ENCODE assay signal across 15 cellular contexts in genomic region chr15:55230051-55230670, GRCh38. TPM values are rescaled to one million over a fixed set of nuclear protein-coding genes. Genes with fewer than 3 reads are reported as not detected.
DNase-seq lines count a peak whose midpoint lies in the region; ATAC-seq and TF ChIP-seq lines count a peak whose summit lies in the region.
"Had no signal": no experiment of that assay in that cellular context is flagged by ENCODE, and none has a peak within 500 bp of the region (broad histone marks: within the 10 kb centered on the region; RNA-seq: fewer than 3 reads in every experiment).

No MANE protein-coding gene starts in this region.

- H3K4me3 ChIP-seq in astrocyte of the spinal cord (ENCODE audit: low read depth, low read length): no peak overlapping the region
- H3K4me3 ChIP-seq: gastrocnemius medialis, right atrium auricular region had no signal

- POLR2A ChIA-PET in CD4-positive, alpha-beta T cell (lab: Charles Lee): no interaction called here

- H3K4me3 Mint-ChIP-seq in CD4-positive, alpha-beta T cell: peak overlapping the region; percentile 17
- H3K4me3 Mint-ChIP-seq in memory B cell: no peak overlapping the region
- H3K4me3 Mint-ChIP-seq in nephron progenitor cell: no peak overlapping the region

- DNase-seq in CD4-positive, alpha-beta T cell: no peak
- DNase-seq in astrocyte of the spinal cord (ENCODE audit: low read depth, low spot score): peak; percentile 29
- DNase-seq in memory B cell (ENCODE audit: low spot score in 2 of 2): no peak
- DNase-seq in nephron progenitor cell: no peak
- DNase-seq in amygdala (lab: John Stamatoyannopoulos, UW): no peak
- DNase-seq: activated CD8-positive, alpha-beta memory T cell treated with anti-CD3 and anti-CD28 coated beads, Interleukin-2, amount 50 U/mL, for 4 hours; amniotic stem cell; C1 segment of cervical spinal cord; gastrocnemius medialis; NCI-H2081 treated with DMSO at 0.1 percent for 48 hours had no signal

- in situ Hi-C loops in astrocyte of the spinal cord (cut with HindIII; ENCODE audit: low sequenced_read_pairs): no loop called here

- no peak overlapping the region for H3K27ac ChIP-seq in CD4-positive, alpha-beta T cell (ENCODE audit: low read depth, low read length)
- H3K27ac ChIP-seq: gastrocnemius medialis, HL-60, right atrium auricular region had no signal

- no peaks in the 10 kb centered on the region for H3K9me3 ChIP-seq in CD4-positive, alpha-beta T cell (ENCODE audit: control insufficient read depth, low read length)
- H3K9me3 ChIP-seq: gastrocnemius medialis, right atrium auricular region had no signal

- no peaks in the 10 kb centered on the region for H3K9me3 Mint-ChIP-seq in CD4-positive, alpha-beta T cell
- H3K9me3 Mint-ChIP-seq in memory B cell (no peaks in the 10 kb centered on the region), nephron progenitor cell (no peaks in the 10 kb centered on the region)

- H3K36me3 Mint-ChIP-seq in CD4-positive, alpha-beta T cell (ENCODE audit: low read depth): peaks cover 62% of the 10 kb centered on the region
- H3K36me3 Mint-ChIP-seq in memory B cell (peaks cover 8% of the 10 kb centered on the region), nephron progenitor cell (ENCODE audit: low read depth) (no peaks in the 10 kb centered on the region)

- intact Hi-C loops in CD4-positive, alpha-beta T cell (cut with DNase I, micrococcal nuclease): no loop called here

- H3K27me3 Mint-ChIP-seq in CD4-positive, alpha-beta T cell: no peaks in the 10 kb centered on the region
- no peaks in the 10 kb centered on the region for H3K27me3 Mint-ChIP-seq in memory B cell
- no peaks in the 10 kb centered on the region for H3K27me3 Mint-ChIP-seq in nephron progenitor cell (ENCODE audit: low read depth, poor library complexity)

- peak overlapping the region; percentile 22 for H3K27ac Mint-ChIP-seq in CD4-positive, alpha-beta T cell
- H3K27ac Mint-ChIP-seq in memory B cell (peak overlapping the region; percentile 45), nephron progenitor cell (no peak overlapping the region)

- no peaks in the 10 kb centered on the region for H3K27me3 ChIP-seq in CD4-positive, alpha-beta T cell (ENCODE audit: control insufficient read depth, insufficient read depth, low read length)
- H3K27me3 ChIP-seq: gastrocnemius medialis, right atrium auricular region had no signal

- TF ChIP-seq CTCF in CD4-positive, alpha-beta T cell (IDR thresholded peaks at IDR 0.05): no peak
- TF ChIP-seq CTCF in astrocyte of the spinal cord (IDR thresholded peaks at IDR 0.05; ENCODE audit: low read depth, low read length) (no peak), nephron progenitor cell (IDR thresholded peaks at IDR 0.05) (no peak)

- CTCF ChIA-PET in CD4-positive, alpha-beta T cell (lab: Charles Lee): no interaction called here

- peaks cover 26% of the 10 kb centered on the region for H3K4me1 Mint-ChIP-seq in CD4-positive, alpha-beta T cell (ENCODE audit: low read depth)
- no peaks in the 10 kb centered on the region for H3K4me1 Mint-ChIP-seq in memory B cell
- H3K4me1 Mint-ChIP-seq in nephron progenitor cell: no peaks in the 10 kb centered on the region

- no peak for ATAC-seq in CD4-positive, alpha-beta T cell (ENCODE audit: poor library complexity)
- ATAC-seq in HG03432 (IDR thresholded peaks at IDR 0.05; ENCODE audit: unreplicated experiment) (peak; percentile 60), memory B cell (ENCODE audit: low read depth) (no peak), GM19351 (IDR thresholded peaks at IDR 0.05; ENCODE audit: unreplicated experiment) (no peak), HG03039 (IDR thresholded peaks at IDR 0.05; ENCODE audit: unreplicated experiment) (no peak)
- ATAC-seq: gastrocnemius medialis had no signal

RNA-seq across cellular contexts. Expression of gene RSL24D1, which starts 33.4 kb away (rescaled TPM):
- total RNA-seq in CD4-positive, alpha-beta T cell: 100 to 1,000 TPM; 163 to 164 TPM

RNA-seq across cellular contexts. Expression of gene RAB27A, which starts 59.5 kb away (rescaled TPM):
- total RNA-seq in CD4-positive, alpha-beta T cell: 1 to 10 TPM; 9.0 TPM
